ENCODE assay signal across 9 cellular contexts in genomic region chr5:6686916-6687409, GRCh38. TPM values are rescaled to one million over a fixed set of nuclear protein-coding genes. Genes with fewer than 3 reads are reported as not detected.
DNase-seq lines count a peak whose midpoint lies in the region; ATAC-seq and TF ChIP-seq lines count a peak whose summit lies in the region.
"Had no signal": no experiment of that assay in that cellular context is flagged by ENCODE, and none has a peak within 500 bp of the region (broad histone marks: within the 10 kb centered on the region; RNA-seq: fewer than 3 reads in every experiment).

No MANE protein-coding gene starts in this region.

- H3K4me1 Mint-ChIP-seq in CD4-positive, alpha-beta T cell (ENCODE audit: low read depth), result peaks cover 5% of the 10 kb centered on the region
- H3K4me1 Mint-ChIP-seq in naive B cell, result peaks cover 0 to 8% (median 4%) of the 10 kb centered on the region in 3 donors

- H3K9me3 Mint-ChIP-seq in CD4-positive, alpha-beta T cell, result no peaks in the 10 kb centered on the region
- H3K9me3 Mint-ChIP-seq in naive B cell, result no peaks in the 10 kb centered on the region

- CTCF ChIA-PET in CD4-positive, alpha-beta T cell (lab: Charles Lee), result no interaction called here

- DNase-seq in CD4-positive, alpha-beta T cell, result peak in 1 of 10 experiments; percentile 9
- DNase-seq in fibroblast of the aortic adventitia (ENCODE audit: low read depth) (peak; percentile 69), naive B cell (no peak), GDM1 (lab: John Stamatoyannopoulos, UW) (no peak), HuH-7.5 (ENCODE audit: low spot score) (no peak)
- no peak for DNase-seq in effector CD4-positive, alpha-beta T cell
- DNase-seq in stimulated activated CD4-positive, alpha-beta T cell treated with anti-CD3 and anti-CD28 coated beads, Interleukin-2, amount 100 ng/mL, for 48 hours, result no peak
- DNase-seq: NCI-H1105 had no signal

- no peaks in the 10 kb centered on the region for H3K9me3 ChIP-seq in CD4-positive, alpha-beta T cell (ENCODE audit: control insufficient read depth, low read length)

- H3K27me3 ChIP-seq in CD4-positive, alpha-beta T cell (ENCODE audit: control insufficient read depth, insufficient read depth, low read length), result peaks cover 53% of the 10 kb centered on the region

- TF ChIP-seq CTCF in CD4-positive, alpha-beta T cell (IDR thresholded peaks at IDR 0.05), result no peak
- TF ChIP-seq CTCF in fibroblast of the aortic adventitia (IDR thresholded peaks at IDR 0.05; ENCODE audit: insufficient read depth, low read length), result no peak

- intact Hi-C loops in CD4-positive, alpha-beta T cell (cut with DNase I, micrococcal nuclease), result no loop called here

- peak; percentile 39 for ATAC-seq in CD4-positive, alpha-beta T cell (ENCODE audit: poor library complexity)
- peak; percentile 49 to 53 for ATAC-seq in naive B cell (ENCODE audit: low read depth in 2 of 2)

- no peak overlapping the region for H3K27ac Mint-ChIP-seq in CD4-positive, alpha-beta T cell
- H3K27ac Mint-ChIP-seq in naive B cell, result no peak overlapping the region

- no peaks in the 10 kb centered on the region for H3K36me3 Mint-ChIP-seq in CD4-positive, alpha-beta T cell (ENCODE audit: low read depth)
- peaks cover 0 to 1% of the 10 kb centered on the region in 2 donors for H3K36me3 Mint-ChIP-seq in naive B cell

- POLR2A ChIA-PET in CD4-positive, alpha-beta T cell (lab: Charles Lee), result no interaction called here

- H3K4me3 Mint-ChIP-seq in CD4-positive, alpha-beta T cell, result no peak overlapping the region
- H3K4me3 Mint-ChIP-seq in naive B cell, result peak overlapping the region in 1 of 8 donors; percentile 37

- H3K27me3 Mint-ChIP-seq in CD4-positive, alpha-beta T cell, result peaks cover 85% of the 10 kb centered on the region
- H3K27me3 Mint-ChIP-seq in naive B cell, result peaks cover 46 to 63% (median 55%) of the 10 kb centered on the region in 3 donors

- H3K4me3 ChIP-seq in fibroblast of the aortic adventitia (ENCODE audit: low read depth, low read length), result peak overlapping the region; percentile 53

- no peak overlapping the region for H3K27ac ChIP-seq in CD4-positive, alpha-beta T cell (ENCODE audit: low read depth, low read length)

TF ChIP-seq in PFSK-1, 5 proteins besides CTCF, POLR2A, EP300 and RAD21:
- no peak for TF ChIP-seq POLR2AphosphoS5 (IDR thresholded peaks at IDR 0.05; ENCODE audit: low read depth, low read length)
- peak; percentile 89 to 96 for TF ChIP-seq REST (IDR thresholded peaks at IDR 0.05; ENCODE audit: insufficient read depth in 1 of 2, low read depth in 2 of 2, low read length in 2 of 2)
- no peak for TF ChIP-seq TAF1 (IDR thresholded peaks at IDR 0.05; ENCODE audit: borderline replicate concordance, insufficient read depth, low read length)
- TF ChIP-seq SIN3A (IDR thresholded peaks at IDR 0.05; ENCODE audit: borderline replicate concordance, insufficient read depth, low read length), result peak; percentile 70; the same call in 1 of the 2 replicates
- TF ChIP-seq FOXP2 (optimal IDR thresholded peaks at IDR 0.05; ENCODE audit: borderline replicate concordance, extremely low read depth, extremely low read length, insufficient read depth), result no peak

RNA-seq across cellular contexts. Expression of gene TENT4A, which starts 26.3 kb away (rescaled TPM):
- total RNA-seq in CD4-positive, alpha-beta T cell, result 10 to 100 TPM; 49.2 to 51.9 TPM
- polyA plus RNA-seq in PFSK-1 (2012; ENCODE audit: insufficient read length, low read depth), result 20.3 TPM
- total RNA-seq in fibroblast of the aortic adventitia (ENCODE audit: low replicate concordance), result 13.2 and 21.4 TPM in 2 replicates
- 1 to 10 TPM in 3 of 6 donors, under 1 TPM in 3; 0.04 to 2.0 (median 0.96) TPM for polyA plus RNA-seq in naive B cell (ENCODE audit: low read depth in 6 of 6)

RNA-seq across cellular contexts. Expression of gene SRD5A1, which starts 53.7 kb away (rescaled TPM):
- total RNA-seq in CD4-positive, alpha-beta T cell, result 1 to 10 TPM; 2.3 to 3.0 TPM
- polyA plus RNA-seq in PFSK-1 (2012; ENCODE audit: insufficient read length, low read depth), result 13.6 TPM
- total RNA-seq in fibroblast of the aortic adventitia (ENCODE audit: low replicate concordance), result 5.1 and 12.0 TPM in 2 replicates
- 10 to 100 TPM in 5 of 6 donors, 1 to 10 TPM in 1; 8.6 to 43.7 (median 13.3) TPM for polyA plus RNA-seq in naive B cell (ENCODE audit: low read depth in 6 of 6)

RNA-seq across cellular contexts. Expression of gene NSUN2, which starts 54.1 kb away (rescaled TPM):
- 10 to 100 TPM; 48.3 to 50.8 TPM for total RNA-seq in CD4-positive, alpha-beta T cell
- polyA plus RNA-seq in PFSK-1 (2012; ENCODE audit: insufficient read length, low read depth), result 92.7 TPM
- 27.4 and 29.0 TPM in 2 replicates for total RNA-seq in fibroblast of the aortic adventitia (ENCODE audit: low replicate concordance)
- 10 to 100 TPM; 35.2 to 56.0 (median 46.0) TPM for polyA plus RNA-seq in naive B cell (ENCODE audit: low read depth in 6 of 6)
